Comparison of ENCODE assay signal across 2 cellular contexts in genomic region chr2:9590635-9591034, GRCh38.
TF ChIP-seq lines count a peak whose summit lies in the region.

No MANE protein-coding gene starts in this region.

TF ChIP-seq in SK-N-SH, 30 proteins besides CTCF, POLR2A, EP300 and RAD21:
- TF ChIP-seq GABPA (IDR thresholded peaks at IDR 0.05; ENCODE audit: low read depth): no peak
- peak; percentile 21; the same call in 1 of the 2 replicates for TF ChIP-seq FOSL2 (IDR thresholded peaks at IDR 0.05; ENCODE audit: borderline replicate concordance, low read depth)
- no peak for TF ChIP-seq USF2 (IDR thresholded peaks at IDR 0.05; ENCODE audit: borderline replicate concordance, low read depth, low read length)
- TF ChIP-seq POLR2AphosphoS5 (IDR thresholded peaks at IDR 0.05; ENCODE audit: low read depth, low read length): no peak

TF ChIP-seq in SK-N-SH treated with all-trans-retinoic acid at 6 μM for 48 hours, 23 proteins besides CTCF, POLR2A, EP300 and RAD21:
- TF ChIP-seq TCF4 (CRISPR knock-in tag; IDR thresholded peaks at IDR 0.05; ENCODE audit: borderline replicate concordance): no peak
TF ChIP-seq in SK-N-SH treated with all-trans-retinoic acid at 6 μM for 48 hours: peak in this region for 0.
